In genomic region chr3:51659942-51660341, GRCh38 we compare ENCODE assay signal across 21 cellular contexts. TPM values are rescaled to one million over a fixed set of nuclear protein-coding genes. Genes with fewer than 3 reads are reported as not detected.
DNase-seq lines count a peak whose midpoint lies in the region; ATAC-seq, FAIRE-seq and TF ChIP-seq lines count a peak whose summit lies in the region.
"Had no signal": no experiment of that assay in that cellular context is flagged by ENCODE, and none has a peak within 500 bp of the region (broad histone marks: within the 10 kb centered on the region; RNA-seq: fewer than 3 reads in every experiment).

No MANE protein-coding gene starts in this region.

- POLR2A ChIA-PET in HepG2 (lab: Yijun Ruan, JAX) = no interaction called here

- intact Hi-C loops in HepG2 (cut with micrococcal nuclease; ENCODE audit: unreplicated experiment) (no loop called here), right lobe of liver (cut with DNase I) (no loop called here)

- CTCF ChIA-PET in HepG2 (lab: Yijun Ruan, JAX; ENCODE audit: low intra/inter-chr PET ratio, low total read pairs) = no interaction called here

- peaks cover 2 to 27% (median 18%) of the 10 kb centered on the region in 4 donors for H3K4me1 ChIP-seq in liver (ENCODE audit: control insufficient read depth in 4 of 4, insufficient read depth in 4 of 4, low read length in 3 of 4)
- H3K4me1 ChIP-seq in HepG2 (ENCODE audit: insufficient read depth, low read length) = no peaks in the 10 kb centered on the region
- peaks cover 0 to 33% (median 0%) of the 10 kb centered on the region in 4 donors for H3K4me1 ChIP-seq in right lobe of liver
- H3K4me1 ChIP-seq: A549, Caco-2 had no signal

- TF ChIP-seq CTCF in liver (IDR thresholded peaks at IDR 0.05; ENCODE audit: low read depth, low read length, missing input control) (no peak), HepG2 (CRISPR knock-in tag; IDR thresholded peaks at IDR 0.05) (no peak), right lobe of liver (IDR thresholded peaks at IDR 0.05) (no peak)

- H4K20me1 ChIP-seq in HepG2 (ENCODE audit: insufficient read depth, low read length) = no peaks in the 10 kb centered on the region

- no peak for TF ChIP-seq RAD21 in liver (IDR thresholded peaks at IDR 0.05)
- TF ChIP-seq RAD21 in HepG2 (CRISPR knock-in tag; IDR thresholded peaks at IDR 0.05) = no peak

- TF ChIP-seq EP300 in HepG2 (IDR thresholded peaks at IDR 0.05; ENCODE audit: low read depth in 2 of 2, low read length in 2 of 2) = no peak
- TF ChIP-seq EP300 in HepG2 (CRISPR knock-in tag; IDR thresholded peaks at IDR 0.05; ENCODE audit: borderline replicate concordance) = no peak

- H3K27ac ChIP-seq in liver (ENCODE audit: low read depth in 1 of 2, low read length in 2 of 2) (peak overlapping the region in 1 of 2 donors; percentile 29), HepG2 (ENCODE audit: extremely low read length, insufficient read depth, low read length) (no peak overlapping the region), right lobe of liver (peak overlapping the region in 1 of 3 donors; percentile 1)
- H3K27ac ChIP-seq: 22Rv1; A549; BLaER1 treated with 17β-estradiol and CSF1 and Interleukin-3, amounts not matched to agents 10 nM and 100 nM; C4-2B had no signal

- no peak overlapping the region for H3K4me2 ChIP-seq in HepG2 (ENCODE audit: low read depth, low read length)
- H3K4me2 ChIP-seq: A549; BLaER1 treated with 17β-estradiol and CSF1 and Interleukin-3, amounts not matched to agents 10 nM and 100 nM had no signal

- BruUV-seq in HepG2 (replicated peaks; lab: Mats Ljungman, UMichigan) = no TSS peak

- no peak overlapping the region for H2AFZ ChIP-seq in HepG2 (ENCODE audit: low read length)

- no peak overlapping the region for H3K9ac ChIP-seq in liver (ENCODE audit: low read depth in 1 of 2, low read length in 2 of 2)
- H3K9ac ChIP-seq in HepG2 (ENCODE audit: insufficient read depth, low read depth, low read length) = no peak overlapping the region
- H3K9ac ChIP-seq: BLaER1 treated with 17β-estradiol and CSF1 and Interleukin-3, amounts not matched to agents 10 nM and 100 nM had no signal

- no peaks in the 10 kb centered on the region for H3K27me3 ChIP-seq in liver (ENCODE audit: control insufficient read depth in 4 of 4, insufficient read depth in 4 of 4, low read length in 3 of 4)
- H3K27me3 ChIP-seq in HepG2 (ENCODE audit: control insufficient read depth in 1 of 2, insufficient read depth in 2 of 2, low read length in 2 of 2) = no peaks in the 10 kb centered on the region
- H3K27me3 ChIP-seq in right lobe of liver = no peaks in the 10 kb centered on the region
- H3K27me3 ChIP-seq: BLaER1 treated with 17β-estradiol and CSF1 and Interleukin-3, amounts not matched to agents 10 nM and 100 nM had no signal

- in situ Hi-C loops in HepG2 (cut with HindIII; ENCODE audit: extremely low pct_ligation_motif_present, low pct_unique_long_range_greater_than_20kb) = no loop called here

- TF ChIP-seq POLR2A in HepG2 (IDR thresholded peaks at IDR 0.05; ENCODE audit: insufficient read depth in 1 of 2, low read depth in 2 of 2, low read length in 2 of 2) (no peak), right lobe of liver (IDR thresholded peaks at IDR 0.05) (no peak)

- no peak for DNase-seq in HepG2 (ENCODE audit: low spot score)
- no peak for DNase-seq in right lobe of liver
- DNase-seq: AML-193; Caco-2; Calu3; CD4-positive, alpha-beta T cell; CD8-positive, alpha-beta T cell; DMS79 treated with DMSO at 0.1 percent for 48 hours; GF-D8 had no signal

- H3K9me3 ChIP-seq in liver (ENCODE audit: control insufficient read depth in 4 of 4, low read length in 3 of 4) (no peaks in the 10 kb centered on the region), HepG2 (ENCODE audit: low read length) (no peaks in the 10 kb centered on the region), right lobe of liver (no peaks in the 10 kb centered on the region)
- H3K9me3 ChIP-seq: A549; BLaER1 treated with 17β-estradiol and CSF1 and Interleukin-3, amounts not matched to agents 10 nM and 100 nM; Caco-2 had no signal

- WGBS in liver = 75% methylated on average over 9 of the region's 9 CpGs
- WGBS in HepG2 (ENCODE audit: low lambda C conversion rate) = 96% methylated on average over 9 of the region's 9 CpGs
- 70% methylated on average over 9 of the region's 9 CpGs for WGBS in right lobe of liver (ENCODE audit: insufficient coverage, low coverage, low lambda C conversion rate, missing lambda C conversion rate)

- no peaks in the 10 kb centered on the region for H3K79me2 ChIP-seq in HepG2 (ENCODE audit: insufficient read depth, low read length)

- ATAC-seq in HepG2 = no peak
- ATAC-seq in right lobe of liver = peak; percentile 62 to 78 (median 70)
- no peak for ATAC-seq in HG03196 (IDR thresholded peaks at IDR 0.05; ENCODE audit: unreplicated experiment)
- ATAC-seq in HG02970 (IDR thresholded peaks at IDR 0.05; ENCODE audit: low FRiP score, unreplicated experiment) = no peak
- ATAC-seq: A549; CD8-positive, alpha-beta T cell had no signal

- no peak for FAIRE-seq in HepG2 (lab: Jason Lieb, UNC)
- FAIRE-seq: A549, D721Med, G401.6, GM12891, GM19239 had no signal

- no peak overlapping the region for H3K4me3 ChIP-seq in liver (ENCODE audit: low read depth in 1 of 3, low read length in 3 of 3)
- H3K4me3 ChIP-seq in HepG2 (replicated peaks in 1 of 3; ENCODE audit: insufficient read depth in 1 of 3, low read depth in 2 of 3, low read length in 3 of 3) = no peak overlapping the region
- H3K4me3 ChIP-seq in right lobe of liver = no peak overlapping the region
- H3K4me3 ChIP-seq: A549; BLaER1 treated with 17β-estradiol and CSF1 and Interleukin-3, amounts not matched to agents 10 nM and 100 nM had no signal

- peaks cover 7 to 52% (median 33%) of the 10 kb centered on the region in 4 donors for H3K36me3 ChIP-seq in liver (ENCODE audit: control insufficient read depth in 4 of 4, insufficient read depth in 3 of 4, low read depth in 1 of 4, low read length in 3 of 4)
- peaks cover 3 to 55% of the 10 kb centered on the region in 2 experiments; a peak in 4 of 5 replicates for H3K36me3 ChIP-seq in HepG2 (replicated peaks in 1 of 2; ENCODE audit: control insufficient read depth in 1 of 2, insufficient read depth in 2 of 2, low read length in 2 of 2)
- H3K36me3 ChIP-seq in right lobe of liver = peaks cover 0 to 58% (median 10%) of the 10 kb centered on the region in 4 donors

TF ChIP-seq in HepG2, 621 proteins besides CTCF, POLR2A, EP300 and RAD21 (continues in another document):
- no peak for TF ChIP-seq BRCA1 (CRISPR knock-in tag; IDR thresholded peaks at IDR 0.05)

RNA-seq across cellular contexts. Expression of gene TEX264, which starts 11.1 kb away (rescaled TPM):
- total RNA-seq in liver (10 to 100 TPM; 21.2 to 31.2 TPM), HepG2 (2016; rRNA removed; fragmentation: Illumina TruSeq; extraction: Trizol) (18.8 and 35.2 TPM in 2 replicates), right lobe of liver (10 to 100 TPM; 26.5 to 67.0 (median 40.8) TPM)
- polyA plus RNA-seq in liver (10 to 100 TPM; 40.0 to 48.4 TPM), HepG2 (2011; rRNA removed) (52.1 and 59.2 TPM in 2 replicates)
- total RNA-seq in HepG2 (2016; cell fraction: cytosol; rRNA removed; fragmentation: Illumina TruSeq; extraction: Trizol; ENCODE audit: low read depth) = 17.1 and 21.8 TPM in 2 replicates
- 21.1 and 37.8 TPM in 2 replicates for total RNA-seq in HepG2 (2016; cell fraction: insoluble cytoplasmic fraction; rRNA removed; fragmentation: Illumina TruSeq; extraction: Trizol)
- total RNA-seq in HepG2 (2016; cell fraction: membrane; rRNA removed; fragmentation: Illumina TruSeq; extraction: Trizol) = 21.4 and 24.5 TPM in 2 replicates
- total RNA-seq in HepG2 (2016; cell fraction: nucleus; rRNA removed; fragmentation: Illumina TruSeq; extraction: Trizol) = 32.3 and 33.9 TPM in 2 replicates
- polyA plus RNA-seq in HepG2 (2011; cell fraction: cytosol; rRNA removed) = 63.4 and 75.9 TPM in 2 replicates
- 42.5 and 44.4 TPM in 2 replicates for polyA plus RNA-seq in HepG2 (2011; cell fraction: nucleus; rRNA removed)
- polyA plus RNA-seq in HepG2 (2012) = 22.0 and 25.2 TPM in 2 replicates
- 20.4 and 25.7 TPM in 2 replicates for polyA plus RNA-seq in HepG2 (2016; cell fraction: cytosol; fragmentation: Illumina TruSeq; extraction: Trizol; ENCODE audit: low read depth)
- 23.5 and 26.8 TPM in 2 replicates for polyA plus RNA-seq in HepG2 (2016; cell fraction: insoluble cytoplasmic fraction; fragmentation: Illumina TruSeq; extraction: Trizol; ENCODE audit: low read depth)
- polyA plus RNA-seq in HepG2 (2016; cell fraction: membrane; fragmentation: Illumina TruSeq; extraction: Trizol; ENCODE audit: low read depth) = 21.8 and 22.3 TPM in 2 replicates
- polyA plus RNA-seq in HepG2 (2016; cell fraction: nucleus; fragmentation: Illumina TruSeq; extraction: Trizol; ENCODE audit: insufficient read depth, low read depth) = 54.4 and 73.2 TPM in 2 replicates
- 115 and 158 TPM in 2 replicates for polyA minus RNA-seq in HepG2 (2011; rRNA and poly(A)+ RNA removed; ENCODE audit: low replicate concordance)
- polyA minus RNA-seq in HepG2 (2011; cell fraction: cytosol; rRNA and poly(A)+ RNA removed) = 28.8 and 28.9 TPM in 2 replicates
- 9.1 and 11.6 TPM in 2 replicates for polyA minus RNA-seq in HepG2 (2011; cell fraction: nucleus; rRNA and poly(A)+ RNA removed)

RNA-seq across cellular contexts. Expression of gene GRM2, which starts 46.9 kb away (rescaled TPM):
- total RNA-seq in liver = under 1 TPM in 1 of 2 donors, not detected in 1; 0.08 TPM
- under 1 TPM in 1 of 2 donors, not detected in 1; 0.02 TPM for polyA plus RNA-seq in liver
- total RNA-seq in HepG2 (2016; rRNA removed; fragmentation: Illumina TruSeq; extraction: Trizol) = 0.07 TPM in 1 of 2 replicates, not detected in the other
- total RNA-seq in HepG2 (2016; cell fraction: cytosol; rRNA removed; fragmentation: Illumina TruSeq; extraction: Trizol; ENCODE audit: low read depth) = not detected in 2 replicates
- 0.06 TPM in 1 of 2 replicates, not detected in the other for total RNA-seq in HepG2 (2016; cell fraction: insoluble cytoplasmic fraction; rRNA removed; fragmentation: Illumina TruSeq; extraction: Trizol)
- total RNA-seq in HepG2 (2016; cell fraction: membrane; rRNA removed; fragmentation: Illumina TruSeq; extraction: Trizol) = 0.03 TPM in 1 of 2 replicates, not detected in the other
- 0.06 TPM in 1 of 2 replicates, not detected in the other for total RNA-seq in HepG2 (2016; cell fraction: nucleus; rRNA removed; fragmentation: Illumina TruSeq; extraction: Trizol)
- polyA plus RNA-seq in HepG2 (2011; rRNA removed) = 0.04 and 0.05 TPM in 2 replicates
- polyA plus RNA-seq in HepG2 (2011; cell fraction: cytosol; rRNA removed) = 0.04 TPM in 1 of 2 replicates, not detected in the other
- polyA plus RNA-seq in HepG2 (2011; cell fraction: nucleus; rRNA removed) = 0.14 and 0.24 TPM in 2 replicates
- polyA plus RNA-seq in HepG2 (2012) = 0.09 and 0.16 TPM in 2 replicates
- not detected in 2 replicates for polyA plus RNA-seq in HepG2 (2016; cell fraction: cytosol; fragmentation: Illumina TruSeq; extraction: Trizol; ENCODE audit: low read depth)
- polyA plus RNA-seq in HepG2 (2016; cell fraction: insoluble cytoplasmic fraction; fragmentation: Illumina TruSeq; extraction: Trizol; ENCODE audit: low read depth) = not detected in 2 replicates
- polyA plus RNA-seq in HepG2 (2016; cell fraction: membrane; fragmentation: Illumina TruSeq; extraction: Trizol; ENCODE audit: low read depth) = not detected in 2 replicates
- 0.12 TPM in 1 of 2 replicates, not detected in the other for polyA plus RNA-seq in HepG2 (2016; cell fraction: nucleus; fragmentation: Illumina TruSeq; extraction: Trizol; ENCODE audit: insufficient read depth, low read depth)
- 0.19 and 0.22 TPM in 2 replicates for polyA minus RNA-seq in HepG2 (2011; rRNA and poly(A)+ RNA removed; ENCODE audit: low replicate concordance)
- polyA minus RNA-seq in HepG2 (2011; cell fraction: cytosol; rRNA and poly(A)+ RNA removed) = not detected in 2 replicates
- 0.50 and 0.52 TPM in 2 replicates for polyA minus RNA-seq in HepG2 (2011; cell fraction: nucleus; rRNA and poly(A)+ RNA removed)
- total RNA-seq in right lobe of liver = 1 to 10 TPM in 1 of 6 experiments, not detected in 5; 1.2 TPM
- total RNA-seq: A172 had no signal

Comparison
In these comparisons a context has a peak if more than half of its experiments do, and no peak if none do; other contexts are left out.
1. ATAC-seq: peak in right lobe of liver (4 of 4); none in HepG2 (single experiment), HG03196 (single experiment) and HG02970 (single experiment).